Comparison of ENCODE assay signal across 24 cellular contexts in the genomic region with DNA sequence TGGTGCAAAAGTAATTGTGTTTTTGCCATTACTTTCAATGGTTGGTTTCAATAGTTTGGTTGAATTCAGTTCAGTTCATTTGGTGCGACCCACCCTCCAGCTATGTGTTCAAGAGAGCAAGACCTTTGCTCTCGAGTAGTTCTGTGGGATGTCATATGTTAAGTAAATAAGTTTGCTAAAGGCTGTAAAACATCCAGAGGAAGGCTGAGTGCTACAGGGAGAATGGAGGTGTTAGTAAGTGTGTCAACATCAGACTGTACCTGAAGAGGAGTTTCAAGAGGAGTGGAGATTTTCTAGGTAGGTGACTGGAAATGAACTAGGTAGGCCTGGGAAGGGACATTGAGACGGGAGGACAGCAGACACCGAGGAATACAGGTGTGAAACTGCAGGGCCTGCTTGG.
"Had no signal": no experiment of that assay in that cellular context is flagged by ENCODE, and none has a peak within 500 bp of the region (broad histone marks: within the 10 kb centered on the region; RNA-seq: fewer than 3 reads in every experiment).

No MANE protein-coding gene starts in this region.

- H3K9me3 ChIP-seq: gastrocnemius medialis, heart right ventricle, neutrophil, sigmoid colon, stomach, thoracic aorta had no signal

- H3K36me3 ChIP-seq: gastrocnemius medialis, heart right ventricle, neutrophil, sigmoid colon, stomach, thoracic aorta had no signal

- H3K4me1 ChIP-seq: gastrocnemius medialis, heart right ventricle, sigmoid colon, stomach had no signal

- H3K4me3 ChIP-seq: dorsolateral prefrontal cortex, gastrocnemius medialis, heart right ventricle, lung, sigmoid colon, skin epidermis, stomach, thoracic aorta had no signal

- H3K27me3 ChIP-seq: gastrocnemius medialis, stomach had no signal

- DNase-seq: cortex of kidney; dorsolateral prefrontal cortex; effector CD8-positive, alpha-beta T cell; gastrocnemius medialis; heart right ventricle; left ventricle myocardium superior; mesenchymal stem cell; midbrain; naive thymus-derived CD4-positive, alpha-beta T cell; posterior cingulate gyrus; sigmoid colon; stimulated activated CD4-positive, alpha-beta T cell treated with anti-CD3 and anti-CD28 coated beads, Interleukin-12 subunit alpha, Interleukin-12 subunit beta, amount 100 ng/mL, for 4 hours; stimulated activated naive CD4-positive, alpha-beta T cell; stomach; substantia nigra; trophoblast cell had no signal

- FAIRE-seq: endometrium, keratinocyte, urothelium cell line had no signal

- ATAC-seq: esophagus mucosa; gastrocnemius medialis; heart right ventricle; left ventricle myocardium superior; naive thymus-derived CD4-positive, alpha-beta T cell had no signal

- H3K27ac ChIP-seq: dorsolateral prefrontal cortex, gastrocnemius medialis, heart right ventricle, neutrophil, sigmoid colon, skin epidermis, stomach, thoracic aorta had no signal
